Comparison of ENCODE assay signal across 8 cellular contexts in genomic region chr2:124670187-124670586, GRCh38.
"Had no signal": no experiment of that assay in that cellular context is flagged by ENCODE, and none has a peak within 500 bp of the region (broad histone marks: within the 10 kb centered on the region; RNA-seq: fewer than 3 reads in every experiment).

No MANE protein-coding gene starts in this region.

- DNase-seq: GDM1, GF-D8 had no signal

- ATAC-seq: GM12878 had no signal

- H3K4me3 ChIP-seq: GM12878 had no signal

- FAIRE-seq: G401.6, GM12878, GM12891, GM12892, GM18507, GM19239 had no signal
